Comparison of ENCODE assay signal across 19 cellular contexts in genomic region chr1:177328251-177328650, GRCh38.
"Had no signal": no experiment of that assay in that cellular context is flagged by ENCODE, and none has a peak within 500 bp of the region (broad histone marks: within the 10 kb centered on the region; RNA-seq: fewer than 3 reads in every experiment).

No MANE protein-coding gene starts in this region.

- H3K27me3 Mint-ChIP-seq: naive thymus-derived CD8-positive, alpha-beta T cell; type B pancreatic cell had no signal

- DNase-seq: effector CD4-positive, alpha-beta T cell; endodermal cell; glutamatergic neuron; left cardiac atrium; left ventricle myocardium superior; mucosa of descending colon; naive thymus-derived CD8-positive, alpha-beta T cell; ovary; right cardiac atrium; stimulated activated CD4-positive, alpha-beta T cell treated with anti-CD3 and anti-CD28 coated beads, Interleukin-2, amount 100 ng/mL, for 48 hours; stimulated activated naive CD4-positive, alpha-beta T cell treated with Interleukin-2 at 50 U/mL for 16 hours; thyroid gland had no signal

- H3K4me2 ChIP-seq: smooth muscle cell had no signal

- H3K9me3 ChIP-seq: gastroesophageal sphincter, mucosa of descending colon, neutrophil, suprapubic skin, thyroid gland had no signal

- H3K27ac ChIP-seq: coronary artery, gastroesophageal sphincter, neutrophil, ovary, suprapubic skin, thyroid gland had no signal

- H3K4me3 Mint-ChIP-seq: endodermal cell; naive thymus-derived CD8-positive, alpha-beta T cell; type B pancreatic cell had no signal

- H3K4me1 ChIP-seq: gastroesophageal sphincter, suprapubic skin, thyroid gland had no signal

- H3K36me3 ChIP-seq: gastroesophageal sphincter, neutrophil, ovary, suprapubic skin, thyroid gland had no signal

- H3K27me3 ChIP-seq: gastroesophageal sphincter, neutrophil, ovary, thyroid gland had no signal

- H3K4me3 ChIP-seq: coronary artery, gastroesophageal sphincter, lung, mucosa of descending colon, ovary, smooth muscle cell, suprapubic skin, thyroid gland had no signal

- H3K36me3 Mint-ChIP-seq: naive thymus-derived CD8-positive, alpha-beta T cell; type B pancreatic cell had no signal

- H3K4me1 Mint-ChIP-seq: endodermal cell; naive thymus-derived CD8-positive, alpha-beta T cell had no signal

- H3K27ac Mint-ChIP-seq: endodermal cell; naive thymus-derived CD8-positive, alpha-beta T cell; type B pancreatic cell had no signal
